ENCODE assay signal across 19 cellular contexts in genomic region chr17:4548721-4549531, GRCh38. TPM values are rescaled to one million over a fixed set of nuclear protein-coding genes. Genes with fewer than 3 reads are reported as not detected.
DNase-seq lines count a peak whose midpoint lies in the region; ATAC-seq lines count a peak whose summit lies in the region.
"Had no signal": no experiment of that assay in that cellular context is flagged by ENCODE, and none has a peak within 500 bp of the region (broad histone marks: within the 10 kb centered on the region; RNA-seq: fewer than 3 reads in every experiment).

No MANE protein-coding gene starts in this region.

- ATAC-seq in HG02798 (IDR thresholded peaks at IDR 0.05; ENCODE audit: poor library complexity, unreplicated experiment) (no peak), HG03354 (IDR thresholded peaks at IDR 0.05; ENCODE audit: poor library complexity, severe bottlenecking, unreplicated experiment) (no peak)
- ATAC-seq: activated CD4-positive, alpha-beta T cell treated with anti-CD3 and anti-CD28 coated beads for 36 hours; activated CD8-positive, alpha-beta memory T cell treated with anti-CD3 and anti-CD28 coated beads, Interleukin-2, amount 10 ng/mL, durations not matched to agents 7 days and 5 days; effector memory CD8-positive, alpha-beta T cell; left colon had no signal

- no peak overlapping the region for H3K56ac ChIP-seq in mesendoderm (ENCODE audit: low read length)

- WGBS in mesendoderm (ENCODE audit: extremely low coverage, insufficient coverage, low lambda C conversion rate), result no CpG with 5 or more reads among the region's 24 CpGs

- H3K18ac ChIP-seq in mesendoderm (ENCODE audit: low read length), result no peak overlapping the region

- H2AK5ac ChIP-seq in mesendoderm (ENCODE audit: low read length), result no peak overlapping the region

- H2BK120ac ChIP-seq in mesendoderm (ENCODE audit: low read depth, low read length), result no peak overlapping the region

- H3K4me1 ChIP-seq in mesendoderm (ENCODE audit: control insufficient read depth, low read depth, low read length), result no peaks in the 10 kb centered on the region

- peak; percentile 88 for DNase-seq in DMS53 (lab: John Stamatoyannopoulos, UW)
- DNase-seq in ELR (ENCODE audit: low read depth), result peak; percentile 47
- peak; percentile 21 for DNase-seq in NCI-H510A treated with DMSO at 0.1 percent for 48 hours (lab: John Stamatoyannopoulos, UW)
- DNase-seq in mesendoderm, result peak; percentile 70
- no peak for DNase-seq in stimulated activated CD4-positive, alpha-beta T cell treated with anti-CD3 and anti-CD28 coated beads, Interleukin-12 subunit alpha, Interleukin-12 subunit beta, amount 100 ng/mL, for 4 hours
- DNase-seq: activated CD4-positive, alpha-beta T cell treated with anti-CD3 and anti-CD28 coated beads for 36 hours; activated CD8-positive, alpha-beta memory T cell treated with anti-CD3 and anti-CD28 coated beads, Interleukin-2, amount 10 ng/mL, durations not matched to agents 7 days and 5 days; CD4-positive, alpha-beta memory T cell; DND-41; effector memory CD8-positive, alpha-beta T cell; left colon; NCI-H526; stimulated activated naive CD4-positive, alpha-beta T cell treated with Interleukin-2 at 50 U/mL for 16 hours; SW 1271 had no signal

- H4K5ac ChIP-seq in mesendoderm (ENCODE audit: low read length), result no peak overlapping the region

- no peaks in the 10 kb centered on the region for H3K27me3 ChIP-seq in mesendoderm (ENCODE audit: insufficient read depth, low read length, poor library complexity)
- H3K27me3 ChIP-seq: tibial nerve had no signal

- no peak overlapping the region for H3K4ac ChIP-seq in mesendoderm (ENCODE audit: low read depth, low read length)

- no peak overlapping the region for H3K23ac ChIP-seq in mesendoderm (ENCODE audit: low read length)

- H3K9ac ChIP-seq in mesendoderm (ENCODE audit: low read length), result no peak overlapping the region

- H3K79me2 ChIP-seq in mesendoderm (ENCODE audit: control insufficient read depth, insufficient read depth, low read length), result peaks cover 11% of the 10 kb centered on the region

- no peak overlapping the region for H2BK15ac ChIP-seq in mesendoderm (replicated peaks; ENCODE audit: low read depth)

- H3K4me3 ChIP-seq in mesendoderm (ENCODE audit: low read length), result no peak overlapping the region
- H3K4me3 ChIP-seq: HAP-1, tibial nerve had no signal

- H2BK5ac ChIP-seq in mesendoderm (ENCODE audit: low read length), result no peak overlapping the region

- H3K79me1 ChIP-seq in mesendoderm (ENCODE audit: low read length), result peaks cover 17% of the 10 kb centered on the region

- no peak overlapping the region for H4K8ac ChIP-seq in mesendoderm (ENCODE audit: low read depth, low read length)

- H3K36me3 ChIP-seq in mesendoderm (ENCODE audit: control insufficient read depth, insufficient read depth, low read length), result peaks cover 34% of the 10 kb centered on the region

- no peak overlapping the region for H3K4me2 ChIP-seq in mesendoderm (ENCODE audit: low read length)

- no peak overlapping the region for H3K27ac ChIP-seq in mesendoderm (ENCODE audit: low read depth, low read length)
- H3K27ac ChIP-seq: HL-60, tibial nerve had no signal

RNA-seq across cellular contexts. Expression of gene MYBBP1A, which starts 6.3 kb away (rescaled TPM):
- polyA plus RNA-seq in mesendoderm (2013, experiment 1 of 2), result 74.9 TPM
- 78.6 TPM for polyA plus RNA-seq in mesendoderm (2013, experiment 2 of 2)

RNA-seq across cellular contexts. Expression of gene GGT6, which starts 11.5 kb away (rescaled TPM):
- 0.06 TPM for polyA plus RNA-seq in mesendoderm (2013, experiment 1 of 2)
- polyA plus RNA-seq in mesendoderm (2013, experiment 2 of 2), result 0.04 TPM
- polyA plus RNA-seq: CD4-positive, alpha-beta memory T cell had no signal

RNA-seq across cellular contexts. Expression of gene SMTNL2, which starts 35.4 kb away (rescaled TPM):
- polyA plus RNA-seq in mesendoderm (2013, experiment 1 of 2), result 0.73 TPM
- polyA plus RNA-seq in mesendoderm (2013, experiment 2 of 2), result 0.60 TPM
- polyA plus RNA-seq: CD4-positive, alpha-beta memory T cell had no signal

RNA-seq across cellular contexts. Expression of gene SPNS2, which starts 50.2 kb away (rescaled TPM):
- polyA plus RNA-seq in mesendoderm (2013, experiment 1 of 2), result 0.24 TPM
- polyA plus RNA-seq in mesendoderm (2013, experiment 2 of 2), result 0.15 TPM
